In the genomic region with DNA sequence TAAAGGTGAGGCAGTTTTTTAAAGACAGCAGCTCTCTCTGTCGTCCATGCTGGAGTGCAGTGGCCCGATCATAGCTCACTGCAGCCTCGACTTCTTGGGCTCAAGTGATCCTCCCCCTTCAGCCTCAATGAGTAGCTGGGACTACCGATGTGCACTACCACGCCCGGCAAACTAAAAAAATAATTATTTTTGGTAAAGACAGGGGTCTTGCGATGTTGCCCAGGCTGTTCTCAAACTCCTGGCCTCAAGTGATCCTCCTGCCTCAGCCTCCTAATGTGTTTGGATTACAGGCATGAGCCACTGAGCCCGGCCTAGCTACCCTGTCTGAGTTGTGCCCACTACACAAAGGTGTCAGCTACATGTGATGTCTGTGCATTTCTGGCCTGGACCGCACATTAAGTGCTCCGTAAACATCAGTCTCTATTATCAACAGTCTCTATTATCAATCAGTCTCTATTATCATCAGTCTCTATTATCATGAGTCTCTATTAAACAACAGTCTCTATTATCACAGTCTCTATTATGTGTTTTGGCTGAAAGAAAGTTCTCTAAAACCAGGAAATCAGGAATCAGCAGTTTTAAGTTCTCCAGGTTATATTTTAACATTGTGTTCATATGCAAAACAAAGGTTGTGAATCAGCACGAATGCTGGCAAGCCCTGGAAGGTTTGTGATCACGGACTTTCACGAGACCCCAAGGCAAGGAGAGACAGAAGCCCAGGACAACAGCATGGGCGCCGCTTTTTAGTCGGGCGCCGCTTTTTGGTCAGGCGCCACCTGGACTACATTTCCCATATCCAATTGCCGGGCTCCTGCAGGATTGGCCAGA, we compare ENCODE assay signal across 8 cellular contexts. TPM values are rescaled to one million over a fixed set of nuclear protein-coding genes. Genes with fewer than 3 reads are reported as not detected.
DNase-seq lines count a peak whose midpoint lies in the region; ATAC-seq and TF ChIP-seq lines count a peak whose summit lies in the region.

No MANE protein-coding gene starts in this region.

- H3K9me3 Mint-ChIP-seq in brain: peaks cover 0 to 12% (median 0%) of the 10 kb centered on the region in 5 experiments

- H3K4me1 ChIP-seq in mesodermal cell (ENCODE audit: control insufficient read depth, insufficient read depth, low read length, poor library complexity, severe bottlenecking): no peaks in the 10 kb centered on the region

- H3K4me3 Mint-ChIP-seq in brain: peak overlapping the region; percentile 85 to 93 (median 91)

- no peak for TF ChIP-seq CTCF in 22Rv1 (IDR thresholded peaks at IDR 0.05)
- no peak for TF ChIP-seq CTCF in brain (conservative IDR thresholded peaks at IDR 0.05)

- DNase-seq in HEK293T (ENCODE audit: extremely low spot score): no peak
- DNase-seq in SK-N-DZ (ENCODE audit: low spot score): no peak

- POLR2A ChIA-PET in HEK293T (lab: Yijun Ruan, JAX): interaction anchor here (0.9 to 1.6 kb wide), 4 partner anchors 8 to 44 kb away, joined by 3 to 10 read pairs (median 6); no protein-coding TSS in a partner anchor

- H3K27ac ChIP-seq in 22Rv1: peak overlapping the region; percentile 91
- H3K27ac ChIP-seq in mesodermal cell (ENCODE audit: low read depth, low read length, severe bottlenecking): peak overlapping the region; percentile 81

- CTCF ChIA-PET in HEK293T (lab: Yijun Ruan, JAX): interaction anchor here (0.7 to 0.9 kb wide), 2 partner anchors 10 to 45 kb away, joined by 4 to 5 read pairs; no protein-coding TSS in a partner anchor

- ATAC-seq in HG03469 (IDR thresholded peaks at IDR 0.05; ENCODE audit: unreplicated experiment) (no peak), GM18870 (IDR thresholded peaks at IDR 0.05; ENCODE audit: unreplicated experiment) (no peak), HG03159 (IDR thresholded peaks at IDR 0.05; ENCODE audit: unreplicated experiment) (no peak)

- H3K27ac Mint-ChIP-seq in brain: peak overlapping the region; percentile 86 to 97 (median 92)

- peaks cover 36% of the 10 kb centered on the region for H3K4me1 Mint-ChIP-seq in brain

- H3K9me3 ChIP-seq in mesodermal cell (ENCODE audit: control insufficient read depth, low read length): no peaks in the 10 kb centered on the region

- H3K36me3 ChIP-seq in mesodermal cell (ENCODE audit: control insufficient read depth, insufficient read depth, low read length): no peaks in the 10 kb centered on the region

- 27 to 54% methylated on average over 14 to 15 of the region's 20 CpGs for WGBS in mesodermal cell (ENCODE audit: insufficient coverage in 2 of 2), 2 experiments

- peaks cover 8% of the 10 kb centered on the region for H3K27me3 Mint-ChIP-seq in brain

- no peaks in the 10 kb centered on the region for H3K36me3 Mint-ChIP-seq in brain

- H3K4me3 ChIP-seq in mesodermal cell (ENCODE audit: extremely low read depth, insufficient read depth, low read length, poor library complexity, severe bottlenecking): peak overlapping the region; percentile 92

TF ChIP-seq in HEK293T, 16 proteins besides CTCF, POLR2A, EP300 and RAD21:
- TF ChIP-seq ZNF384 (IDR thresholded peaks at IDR 0.05) (no peak), L3MBTL2 (conservative IDR thresholded peaks at IDR 0.05) (peak; percentile 31; the same call in 1 of the 2 replicates)

RNA-seq across cellular contexts. Expression of gene WWOX, which starts 0.7 kb away (rescaled TPM):
- 46.2 TPM for polyA plus RNA-seq in brain (ENCODE audit: insufficient read depth, low read depth, low replicate concordance)
- 11.8 TPM for polyA plus RNA-seq in mesodermal cell (2013, experiment 1 of 2)
- 10.1 TPM for polyA plus RNA-seq in mesodermal cell (2013, experiment 2 of 2)
- polyA plus RNA-seq in SK-N-DZ (2014; cell fraction: cytosol; rRNA removed): 34.0 and 53.0 TPM in 2 replicates
- 33.0 and 33.2 TPM in 2 replicates for polyA plus RNA-seq in SK-N-DZ (2014; cell fraction: nucleus; rRNA removed)
